In genomic region chr11:92257536-92257935, GRCh38 we compare ENCODE assay signal across 24 cellular contexts. TPM values are rescaled to one million over a fixed set of nuclear protein-coding genes. Genes with fewer than 3 reads are reported as not detected.
"Had no signal": no experiment of that assay in that cellular context is flagged by ENCODE, and none has a peak within 500 bp of the region (broad histone marks: within the 10 kb centered on the region; RNA-seq: fewer than 3 reads in every experiment).

No MANE protein-coding gene starts in this region.

- H3K4me3 ChIP-seq: MG63, SJSA1 had no signal

- H3K4me1 ChIP-seq: SJSA1 had no signal

- DNase-seq: Karpas-422, KG1, MG63, NCI-H1092, NCI-H1105 treated with DMSO at 0.1 percent for 48 hours, NCI-H1417 treated with DMSO at 0.1 percent for 48 hours, NCI-H146, NCI-H187, NCI-H2029, NCI-H2081 treated with DMSO at 0.1 percent for 48 hours, NCI-H2171, NCI-H226, NCI-H446, NCI-H510A, NCI-H524 treated with DMSO at 0.1 percent for 48 hours, NCI-H69, NCI-H774, Right ventricle myocardium superior, RPMI8226, SIG-M5 had no signal

- H3K36me3 ChIP-seq: MG63, SJSA1 had no signal

- FAIRE-seq: RCC 7860 had no signal

- H3K27me3 ChIP-seq: MG63, SJSA1 had no signal

- H3K9me3 ChIP-seq: MG63, SJSA1 had no signal

- H3K27ac ChIP-seq: SJSA1 had no signal

RNA-seq across cellular contexts. Expression of gene FAT3, which starts 32.9 kb away (rescaled TPM):
- total RNA-seq: HT-29; T-helper 1 cell treated with Interleukin-12 subunit alpha and Interleukin-12 subunit beta and Interleukin-4 antibody, amounts not matched to agents 30 ng/mL and 1 ng/mL, for 36 hours had no signal
